In the genomic region with DNA sequence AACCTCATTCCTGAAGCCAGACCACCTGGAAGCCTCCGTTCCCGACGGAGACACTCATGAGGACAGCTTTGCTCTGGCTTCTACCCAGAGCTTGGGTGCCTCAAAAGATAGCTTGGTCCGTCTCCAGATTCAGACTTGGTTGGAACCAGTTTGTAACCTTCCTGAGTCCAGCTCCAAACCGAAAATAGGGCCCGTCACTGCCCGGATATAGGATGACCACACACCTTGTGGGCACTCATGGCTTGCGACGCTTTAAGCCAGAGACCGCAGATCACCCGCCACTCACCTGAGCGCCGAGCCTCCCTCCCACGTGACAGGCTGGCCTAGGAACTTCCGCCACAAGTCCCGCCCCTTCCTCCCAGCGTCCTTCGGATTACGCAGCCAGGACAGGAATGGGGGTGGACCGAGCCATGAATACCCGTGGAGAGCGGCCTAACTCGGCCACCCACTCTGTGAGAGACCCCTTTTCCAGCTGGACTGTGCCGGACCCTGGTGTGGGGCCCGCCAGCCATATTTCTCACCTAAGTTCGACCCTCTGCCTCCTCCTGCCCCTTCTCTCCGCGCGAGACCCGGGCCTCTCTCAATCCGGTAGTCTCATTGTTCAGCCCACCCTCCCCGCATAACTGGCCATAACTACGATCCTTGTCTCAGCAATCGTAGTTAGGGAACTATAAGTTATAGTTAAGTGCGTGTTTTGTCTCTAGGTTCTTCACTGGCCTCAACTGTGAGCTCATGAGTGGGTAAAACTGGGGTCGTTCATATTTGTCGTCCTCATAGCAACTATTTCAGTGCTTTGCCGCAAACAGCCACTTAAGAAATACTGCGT, we compare ENCODE assay signal across 8 cellular contexts. TPM values are rescaled to one million over a fixed set of nuclear protein-coding genes. Genes with fewer than 3 reads are reported as not detected.
A peak's percentile ranks its signal among the peaks of the same experiment; 100 is the strongest.
DNase-seq lines count a peak whose midpoint lies in the region; ATAC-seq and TF ChIP-seq lines count a peak whose summit lies in the region.

A gene with protein sequence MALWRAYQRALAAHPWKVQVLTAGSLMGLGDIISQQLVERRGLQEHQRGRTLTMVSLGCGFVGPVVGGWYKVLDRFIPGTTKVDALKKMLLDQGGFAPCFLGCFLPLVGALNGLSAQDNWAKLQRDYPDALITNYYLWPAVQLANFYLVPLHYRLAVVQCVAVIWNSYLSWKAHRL (minus strand): TSS at position 332 of the 826 bp plus-strand sequence. CDS start 580 bp downstream, outside the sequence.

- intact Hi-C loops in activated B cell treated with CpG ODN at 0.5 μM for 24 hours (cut with micrococcal nuclease): loop anchor here (1.0 to 2.0 kb wide), 10 partner anchors 20 to 306 kb away; partner anchors contain the start of genes ATRAID, CCDC121, EIF2B4 and GPN1

- peak within 1 kb of the TSS; percentile 96 for H3K27ac Mint-ChIP-seq in activated B cell treated with CpG ODN at 0.5 μM for 24 hours
- H3K27ac Mint-ChIP-seq in immature natural killer cell: peak within 1 kb of the TSS; percentile 97 to 99 (median 98)

- H3K27me3 Mint-ChIP-seq in activated B cell treated with CpG ODN at 0.5 μM for 24 hours: no peaks in the 10 kb centered on the region
- peaks cover 2 to 4% (median 2%) of the 10 kb centered on the region in 3 donors for H3K27me3 Mint-ChIP-seq in immature natural killer cell (ENCODE audit: low read depth in 3 of 3)

- CTCF ChIA-PET in activated B cell treated with CpG ODN at 0.5 μM for 24 hours (lab: Charles Lee): interaction anchor here (1.3 kb wide), 1 partner anchor 20 kb away, joined by 7 read pairs; no protein-coding TSS in a partner anchor

- H3K4me3 ChIP-seq in cardiac fibroblast (replicated peaks in 1 of 2; ENCODE audit: low read depth in 2 of 2, low read length in 2 of 2): peak within 1 kb of the TSS; percentile 72 to 86

- POLR2A ChIA-PET in activated B cell treated with CpG ODN at 0.5 μM for 24 hours (lab: Charles Lee): interaction anchor here (0.7 to 2.7 kb wide), 13 partner anchors 13 to 305 kb away, joined by 3 to 26 read pairs (median 4); partner anchors contain the start of genes ATRAID, CCDC121, EIF2B4 and GPN1

- DNase-seq in AG08395 (ENCODE audit: low spot score) (peak; percentile 97), NCI-H345 (lab: John Stamatoyannopoulos, UW) (peak; percentile 96), activated B cell treated with CpG ODN at 0.5 μM for 24 hours (peak; percentile 79), cardiac fibroblast (ENCODE audit: low read depth in 2 of 2) (peak; percentile 92 to 95), immature natural killer cell (peak; percentile 79 to 82 (median 82)), smooth muscle cell of the brain vasculature (ENCODE audit: low read depth, low spot score) (peak; percentile 72)

- H3K4me1 Mint-ChIP-seq in activated B cell treated with CpG ODN at 0.5 μM for 24 hours (peaks cover 25% of the 10 kb centered on the region), immature natural killer cell (peaks cover 23 to 36% of the 10 kb centered on the region in 2 donors)

- H3K4me3 Mint-ChIP-seq in activated B cell treated with CpG ODN at 0.5 μM for 24 hours (peak within 1 kb of the TSS; percentile 99), immature natural killer cell (peak within 1 kb of the TSS; percentile 95 to 100 (median 96))

- H3K36me3 Mint-ChIP-seq in activated B cell treated with CpG ODN at 0.5 μM for 24 hours (ENCODE audit: low read depth) (peaks cover 32% of the 10 kb centered on the region), immature natural killer cell (peaks cover 10 to 16% (median 10%) of the 10 kb centered on the region in 3 donors)

- ATAC-seq in GM18909 (IDR thresholded peaks at IDR 0.05; ENCODE audit: poor library complexity, unreplicated experiment) (peak; percentile 88), HG03159 (IDR thresholded peaks at IDR 0.05; ENCODE audit: unreplicated experiment) (peak; percentile 93), activated B cell treated with CpG ODN at 0.5 μM for 24 hours (ENCODE audit: low read depth) (peak; percentile 95)

- TF ChIP-seq CTCF in activated B cell treated with CpG ODN at 0.5 μM for 24 hours (IDR thresholded peaks at IDR 0.05): no peak
- no peak for TF ChIP-seq CTCF in cardiac fibroblast (IDR thresholded peaks at IDR 0.05; ENCODE audit: low read depth, low read length)

- H3K9me3 Mint-ChIP-seq in activated B cell treated with CpG ODN at 0.5 μM for 24 hours: no peaks in the 10 kb centered on the region
- no peaks in the 10 kb centered on the region for H3K9me3 Mint-ChIP-seq in immature natural killer cell

RNA-seq across cellular contexts. Expression of the gene that starts here (rescaled TPM):
- 78.1 and 98.3 TPM in 2 replicates for total RNA-seq in activated B cell treated with CpG ODN at 0.5 μM for 24 hours
- 100 to 1,000 TPM; 101 to 276 (median 130) TPM for polyA plus RNA-seq in immature natural killer cell

Comparison
In these comparisons a context has a peak if more than half of its experiments do, and no peak if none do; other contexts are left out.
1. Peak in every context shown above with its lines: DNase-seq, ATAC-seq and H3K4me3 ChIP-seq.